In genomic region chr13:23497186-23497585, GRCh38 we compare ENCODE assay signal across 16 cellular contexts.
DNase-seq lines count a peak whose midpoint lies in the region; ATAC-seq and TF ChIP-seq lines count a peak whose summit lies in the region.
"Had no signal": no experiment of that assay in that cellular context is flagged by ENCODE, and none has a peak within 500 bp of the region (broad histone marks: within the 10 kb centered on the region; RNA-seq: fewer than 3 reads in every experiment).

No MANE protein-coding gene starts in this region.

- no peak overlapping the region for H3K4me3 Mint-ChIP-seq in nephron
- H3K4me3 Mint-ChIP-seq: B cell; CD8-positive, alpha-beta T cell had no signal

- H2AK5ac ChIP-seq in IMR-90 (ENCODE audit: low read depth, low read length): no peak overlapping the region

- dilution Hi-C loops in IMR-90 (cut with HindIII; ENCODE audit: low sequenced_read_pairs, unreplicated experiment): no loop called here

- no peak overlapping the region for H3K14ac ChIP-seq in IMR-90 (replicated peaks; ENCODE audit: low read depth, low read length)

- H4K5ac ChIP-seq in IMR-90 (ENCODE audit: low read depth, low read length): no peak overlapping the region; the same call in 1 of the 2 replicates

- DNase-seq in IMR-90 (no peak), brain microvascular endothelial cell (peak; percentile 62), A673 (ENCODE audit: low spot score) (no peak), anterior cingulate cortex (lab: John Stamatoyannopoulos, UW) (no peak)
- DNase-seq: Calu3; CD8-positive, alpha-beta T cell; DMS53; GM23248; HCEC 1CT had no signal

- ATAC-seq in IMR-90 (ENCODE audit: low read depth) (no peak), HG03175 (IDR thresholded peaks at IDR 0.05; ENCODE audit: unreplicated experiment) (no peak), GM21717 (IDR thresholded peaks at IDR 0.05; ENCODE audit: unreplicated experiment) (no peak)
- ATAC-seq: CD8-positive, alpha-beta T cell; K562 had no signal

- no peak overlapping the region for H2BK20ac ChIP-seq in IMR-90 (ENCODE audit: low read depth, low read length)

- H2AK9ac ChIP-seq in IMR-90 (replicated peaks; ENCODE audit: low read depth, low read length, poor library complexity): no peak overlapping the region

- no peak overlapping the region for H3K4me2 ChIP-seq in IMR-90 (ENCODE audit: low read depth, low read length)
- H3K4me2 ChIP-seq: BLaER1 treated with 17β-estradiol and CSF1 and Interleukin-3, amounts not matched to agents 10 nM and 100 nM had no signal

- intact Hi-C loops in IMR-90 (cut with micrococcal nuclease): no loop called here
- intact Hi-C loops in A673 (cut with micrococcal nuclease; ENCODE audit: unreplicated experiment): no loop called here

- H3K27me3 ChIP-seq in IMR-90 (ENCODE audit: control insufficient read depth, insufficient read depth, low read length) (no peaks in the 10 kb centered on the region), brain microvascular endothelial cell (replicated peaks) (no peaks in the 10 kb centered on the region), A673 (replicated peaks; ENCODE audit: insufficient read depth, low read depth, low read length, poor library complexity) (peaks cover 9% of the 10 kb centered on the region)
- H3K27me3 ChIP-seq: BLaER1 treated with 17β-estradiol and CSF1 and Interleukin-3, amounts not matched to agents 10 nM and 100 nM had no signal

- H4K20me1 ChIP-seq in IMR-90 (ENCODE audit: insufficient read depth, low read length): no peaks in the 10 kb centered on the region
- H4K20me1 ChIP-seq: BLaER1 treated with 17β-estradiol and CSF1 and Interleukin-3, amounts not matched to agents 10 nM and 100 nM had no signal

- no peak overlapping the region for H3K4ac ChIP-seq in IMR-90 (ENCODE audit: low read depth, low read length)

- WGBS in IMR-90 (ENCODE audit: extremely low coverage in 2 of 2, insufficient read length in 1 of 2), 2 experiments: 57% methylated on average over 2 of the region's 6 CpGs; no CpG with 5 or more reads in 1 of the 2 experiments

- H3K9me3 ChIP-seq in IMR-90 (ENCODE audit: control insufficient read depth, insufficient read depth, low read length): no peaks in the 10 kb centered on the region
- H3K9me3 ChIP-seq in A673 (ENCODE audit: low read depth, low read length, poor library complexity, severe bottlenecking): no peaks in the 10 kb centered on the region
- H3K9me3 ChIP-seq: BLaER1 treated with 17β-estradiol and CSF1 and Interleukin-3, amounts not matched to agents 10 nM and 100 nM had no signal

- no peaks in the 10 kb centered on the region for H3K36me3 ChIP-seq in IMR-90 (ENCODE audit: control insufficient read depth, insufficient read depth, low read length)
- no peaks in the 10 kb centered on the region for H3K36me3 ChIP-seq in brain microvascular endothelial cell (replicated peaks)
- H3K36me3 ChIP-seq in A673 (ENCODE audit: insufficient read depth, low read length, poor library complexity, severe bottlenecking): no peaks in the 10 kb centered on the region
- H3K36me3 ChIP-seq: BLaER1 treated with 17β-estradiol and CSF1 and Interleukin-3, amounts not matched to agents 10 nM and 100 nM had no signal

- in situ Hi-C loops in IMR-90 (cut with MboI; ENCODE audit: low sequenced_read_pairs): no loop called here
- in situ Hi-C loops in brain microvascular endothelial cell (cut with HindIII; ENCODE audit: low pct_ligation_motif_present, low sequenced_read_pairs): no loop called here

- peaks cover 4% of the 10 kb centered on the region for H3K4me1 ChIP-seq in IMR-90 (ENCODE audit: control insufficient read depth, insufficient read depth, low read length)
- H3K4me1 ChIP-seq in A673 (ENCODE audit: insufficient read depth, low read length, poor library complexity, severe bottlenecking): no peaks in the 10 kb centered on the region
- H3K4me1 ChIP-seq: BLaER1 treated with 17β-estradiol and CSF1 and Interleukin-3, amounts not matched to agents 10 nM and 100 nM had no signal

- no peak overlapping the region for H2AFZ ChIP-seq in IMR-90 (replicated peaks; ENCODE audit: low read length, poor library complexity)
- H2AFZ ChIP-seq: GM23248 had no signal

- POLR2A ChIA-PET in IMR-90 (lab: Charles Lee; ENCODE audit: unreplicated experiment) (no interaction called here), A673 (lab: Charles Lee; ENCODE audit: low non-redundant PET) (no interaction called here)

- no peaks in the 10 kb centered on the region for H3K36me3 Mint-ChIP-seq in nephron (ENCODE audit: low read depth)
- H3K36me3 Mint-ChIP-seq: CD8-positive, alpha-beta T cell had no signal

- H3K4me3 ChIP-seq in IMR-90 (ENCODE audit: insufficient read depth, low read depth, low read length): no peak overlapping the region
- no peak overlapping the region for H3K4me3 ChIP-seq in brain microvascular endothelial cell (ENCODE audit: low read depth, low read length)
- H3K4me3 ChIP-seq in A673 (ENCODE audit: low read depth, low read length, poor library complexity, severe bottlenecking): no peak overlapping the region
- H3K4me3 ChIP-seq: BLaER1 treated with 17β-estradiol and CSF1 and Interleukin-3, amounts not matched to agents 10 nM and 100 nM; GM23248; K562 had no signal

- H3K23ac ChIP-seq in IMR-90 (ENCODE audit: low read depth, low read length): no peak overlapping the region

- peaks cover 7% of the 10 kb centered on the region for H3K27me3 Mint-ChIP-seq in nephron (ENCODE audit: low read depth)

- no peak overlapping the region for H4K8ac ChIP-seq in IMR-90 (ENCODE audit: low read depth in 2 of 2, low read length in 2 of 2)

- H3K56ac ChIP-seq in IMR-90 (ENCODE audit: extremely low read depth, insufficient read depth, low read length): no peak overlapping the region

- no peak overlapping the region for H3K18ac ChIP-seq in IMR-90 (ENCODE audit: low read depth, low read length)

- H3K79me1 ChIP-seq in IMR-90 (ENCODE audit: low read depth in 1 of 2, low read length in 2 of 2): no peaks in the 10 kb centered on the region

- no TSS peak for BruUV-seq in IMR-90 (replicated peaks; lab: Mats Ljungman, UMichigan)
- no TSS peak for BruUV-seq in A673 (replicated peaks; lab: Mats Ljungman, UMichigan)

- H2BK120ac ChIP-seq in IMR-90 (ENCODE audit: low read depth, low read length): no peak overlapping the region

- no peak for TF ChIP-seq POLR2A in IMR-90 (IDR thresholded peaks at IDR 0.05; ENCODE audit: low read depth, low read length)

- H2BK15ac ChIP-seq in IMR-90 (ENCODE audit: low read depth, low read length): no peak overlapping the region

- no peak overlapping the region for H3K9ac ChIP-seq in IMR-90 (ENCODE audit: low read depth, low read length)
- H3K9ac ChIP-seq: BLaER1 treated with 17β-estradiol and CSF1 and Interleukin-3, amounts not matched to agents 10 nM and 100 nM; GM23248 had no signal

- TF ChIP-seq CTCF in IMR-90 (conservative IDR thresholded peaks at IDR 0.05; ENCODE audit: low read depth, low read length): no peak
- TF ChIP-seq CTCF in brain microvascular endothelial cell (IDR thresholded peaks at IDR 0.05; ENCODE audit: low read depth, low read length, missing control alignments): no peak
- TF ChIP-seq CTCF in nephron (IDR thresholded peaks at IDR 0.05; ENCODE audit: unreplicated experiment in 3 of 3): no peak
- no peak for TF ChIP-seq CTCF in A673 (conservative IDR thresholded peaks at IDR 0.05; ENCODE audit: low read depth, low read length)

- H2BK5ac ChIP-seq in IMR-90 (ENCODE audit: low read depth, low read length, poor library complexity, severe bottlenecking): no peak overlapping the region

- no peaks in the 10 kb centered on the region for H3K9me3 Mint-ChIP-seq in nephron
- H3K9me3 Mint-ChIP-seq: CD8-positive, alpha-beta T cell had no signal

- no peaks in the 10 kb centered on the region for H3K9me1 ChIP-seq in IMR-90 (ENCODE audit: insufficient read depth, low read length)

- peak overlapping the region; percentile 27 to 33 (median 28) for H3K27ac Mint-ChIP-seq in nephron
- H3K27ac Mint-ChIP-seq: B cell; CD8-positive, alpha-beta T cell had no signal

- 0 out of 2 replicates have a peak overlapping the region, but pooled peaks have one; percentile 4 for H4K91ac ChIP-seq in IMR-90 (ENCODE audit: insufficient read depth, low read depth, low read length)

- H3K27ac ChIP-seq in IMR-90 (ENCODE audit: insufficient read depth, low read length) (no peak overlapping the region), brain microvascular endothelial cell (peak overlapping the region; percentile 20), A673 (ENCODE audit: low read depth, low read length, poor library complexity, severe bottlenecking) (no peak overlapping the region)
- H3K27ac ChIP-seq: BLaER1 treated with 17β-estradiol and CSF1 and Interleukin-3, amounts not matched to agents 10 nM and 100 nM; GM23248; HL-60 had no signal

- H3K4me1 Mint-ChIP-seq in nephron: peaks cover 53% of the 10 kb centered on the region
- H3K4me1 Mint-ChIP-seq: B cell had no signal

- TF ChIP-seq RAD21 in IMR-90 (IDR thresholded peaks at IDR 0.05; ENCODE audit: low read length): no peak

- CTCF ChIA-PET in IMR-90 (lab: Yijun Ruan, JAX) (no interaction called here), A673 (lab: Charles Lee) (no interaction called here)

TF ChIP-seq in IMR-90, 13 proteins besides CTCF, POLR2A, EP300 and RAD21:
- TF ChIP-seq BHLHE40 (IDR thresholded peaks at IDR 0.05; ENCODE audit: low read depth, low read length) (no peak), USF2 (IDR thresholded peaks at IDR 0.05; ENCODE audit: low read depth, low read length) (no peak), MAZ (IDR thresholded peaks at IDR 0.05; ENCODE audit: borderline replicate concordance, low read depth, low read length) (no peak)
